1 cellular context compared by ENCODE assay signal in genomic region chr15:67163180-67163579, GRCh38.
TF ChIP-seq lines count a peak whose summit lies in the region.

No MANE protein-coding gene starts in this region.

TF ChIP-seq in SK-N-SH, 30 proteins besides CTCF, POLR2A, EP300 and RAD21 (continued from another document):
- TF ChIP-seq, protein P1, sequence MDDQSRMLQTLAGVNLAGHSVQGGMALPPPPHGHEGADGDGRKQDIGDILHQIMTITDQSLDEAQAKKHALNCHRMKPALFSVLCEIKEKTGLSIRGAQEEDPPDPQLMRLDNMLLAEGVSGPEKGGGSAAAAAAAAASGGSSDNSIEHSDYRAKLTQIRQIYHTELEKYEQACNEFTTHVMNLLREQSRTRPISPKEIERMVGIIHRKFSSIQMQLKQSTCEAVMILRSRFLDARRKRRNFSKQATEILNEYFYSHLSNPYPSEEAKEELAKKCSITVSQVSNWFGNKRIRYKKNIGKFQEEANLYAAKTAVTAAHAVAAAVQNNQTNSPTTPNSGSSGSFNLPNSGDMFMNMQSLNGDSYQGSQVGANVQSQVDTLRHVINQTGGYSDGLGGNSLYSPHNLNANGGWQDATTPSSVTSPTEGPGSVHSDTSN (IDR thresholded peaks at IDR 0.05), result no peak
- TF ChIP-seq CHD2 (IDR thresholded peaks at IDR 0.05; ENCODE audit: low read length, partially characterized antibody) (no peak), POLR2AphosphoS5 (IDR thresholded peaks at IDR 0.05; ENCODE audit: low read depth, low read length) (no peak), FOSL2 (IDR thresholded peaks at IDR 0.05; ENCODE audit: borderline replicate concordance, low read depth) (no peak), MEF2A (IDR thresholded peaks at IDR 0.05; ENCODE audit: borderline replicate concordance, low read depth) (no peak), NFIC (IDR thresholded peaks at IDR 0.05; ENCODE audit: borderline replicate concordance) (no peak), RCOR1 (IDR thresholded peaks at IDR 0.05; ENCODE audit: low read length) (no peak), ELF1 (IDR thresholded peaks at IDR 0.05) (no peak), FOXM1 (IDR thresholded peaks at IDR 0.05; ENCODE audit: low read depth) (no peak), SMC3 (IDR thresholded peaks at IDR 0.05; ENCODE audit: low read depth, low read length) (no peak), IRF3 (IDR thresholded peaks at IDR 0.05; ENCODE audit: low read depth, low read length) (no peak), TCF12 (IDR thresholded peaks at IDR 0.05) (no peak), EZH2phosphoT487 (IDR thresholded peaks at IDR 0.05; ENCODE audit: borderline replicate concordance, low read depth) (no peak), FOXJ3 (CRISPR knock-in tag; IDR thresholded peaks at IDR 0.05) (no peak)
- TF ChIP-seq, protein P2, sequence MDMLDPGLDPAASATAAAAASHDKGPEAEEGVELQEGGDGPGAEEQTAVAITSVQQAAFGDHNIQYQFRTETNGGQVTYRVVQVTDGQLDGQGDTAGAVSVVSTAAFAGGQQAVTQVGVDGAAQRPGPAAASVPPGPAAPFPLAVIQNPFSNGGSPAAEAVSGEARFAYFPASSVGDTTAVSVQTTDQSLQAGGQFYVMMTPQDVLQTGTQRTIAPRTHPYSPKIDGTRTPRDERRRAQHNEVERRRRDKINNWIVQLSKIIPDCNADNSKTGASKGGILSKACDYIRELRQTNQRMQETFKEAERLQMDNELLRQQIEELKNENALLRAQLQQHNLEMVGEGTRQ (IDR thresholded peaks at IDR 0.05; ENCODE audit: borderline replicate concordance, low read depth, low read length), result no peak
- TF ChIP-seq, protein P3, sequence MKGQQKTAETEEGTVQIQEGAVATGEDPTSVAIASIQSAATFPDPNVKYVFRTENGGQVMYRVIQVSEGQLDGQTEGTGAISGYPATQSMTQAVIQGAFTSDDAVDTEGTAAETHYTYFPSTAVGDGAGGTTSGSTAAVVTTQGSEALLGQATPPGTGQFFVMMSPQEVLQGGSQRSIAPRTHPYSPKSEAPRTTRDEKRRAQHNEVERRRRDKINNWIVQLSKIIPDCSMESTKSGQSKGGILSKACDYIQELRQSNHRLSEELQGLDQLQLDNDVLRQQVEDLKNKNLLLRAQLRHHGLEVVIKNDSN (IDR thresholded peaks at IDR 0.05; ENCODE audit: borderline replicate concordance, low read depth), result no peak
